ENCODE assay signal across 1 cellular context in the genomic region with DNA sequence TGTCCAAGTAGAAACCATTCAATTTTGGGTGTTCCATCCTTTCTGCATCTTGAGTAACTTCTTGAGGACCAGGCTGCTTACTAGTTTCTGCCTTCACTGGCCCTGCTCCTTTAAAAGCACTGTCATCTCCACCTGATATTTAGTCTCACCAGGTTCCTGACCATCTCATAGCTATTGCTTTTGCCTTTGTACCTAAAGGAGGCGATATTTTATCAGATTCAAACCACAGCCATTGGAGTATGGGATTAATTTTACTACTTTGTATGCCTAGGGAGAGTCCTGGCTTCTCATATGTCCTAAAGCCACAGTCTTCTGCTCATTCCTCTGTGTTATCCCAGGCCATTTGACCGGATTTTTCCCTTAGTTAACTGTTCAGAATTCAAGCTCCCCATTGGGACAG.
TF ChIP-seq lines count a peak whose summit lies in the region.

No MANE protein-coding gene starts in this region.

TF ChIP-seq in HCT116, 20 proteins besides CTCF, POLR2A, EP300 and RAD21:
- TF ChIP-seq, protein P1, sequence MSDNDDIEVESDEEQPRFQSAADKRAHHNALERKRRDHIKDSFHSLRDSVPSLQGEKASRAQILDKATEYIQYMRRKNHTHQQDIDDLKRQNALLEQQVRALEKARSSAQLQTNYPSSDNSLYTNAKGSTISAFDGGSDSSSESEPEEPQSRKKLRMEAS (IDR thresholded peaks at IDR 0.05) = no peak
- TF ChIP-seq POLR2AphosphoS5 (IDR thresholded peaks at IDR 0.05; ENCODE audit: low read depth, low read length) (no peak), TCF7L2 (IDR thresholded peaks at IDR 0.05; ENCODE audit: borderline replicate concordance, extremely low read depth, insufficient read depth, insufficient read length) (no peak), ELF1 (IDR thresholded peaks at IDR 0.05; ENCODE audit: borderline replicate concordance, low read depth) (no peak), JUND (IDR thresholded peaks at IDR 0.05) (no peak), ZFX (IDR thresholded peaks at IDR 0.05) (no peak), SP1 (IDR thresholded peaks at IDR 0.05; ENCODE audit: low read depth) (no peak), FOSL1 (IDR thresholded peaks at IDR 0.05; ENCODE audit: low read depth) (no peak), SRF (IDR thresholded peaks at IDR 0.05; ENCODE audit: low read depth) (no peak), EGR1 (IDR thresholded peaks at IDR 0.05; ENCODE audit: low read depth) (no peak), EZH2phosphoT487 (IDR thresholded peaks at IDR 0.05; ENCODE audit: borderline replicate concordance) (no peak), ZNF274 (IDR thresholded peaks at IDR 0.05; ENCODE audit: low read depth, low read length) (no peak), CBX3 (IDR thresholded peaks at IDR 0.05; ENCODE audit: low read depth) (no peak), EZH2 (IDR thresholded peaks at IDR 0.05) (no peak)
- TF ChIP-seq, protein P2, sequence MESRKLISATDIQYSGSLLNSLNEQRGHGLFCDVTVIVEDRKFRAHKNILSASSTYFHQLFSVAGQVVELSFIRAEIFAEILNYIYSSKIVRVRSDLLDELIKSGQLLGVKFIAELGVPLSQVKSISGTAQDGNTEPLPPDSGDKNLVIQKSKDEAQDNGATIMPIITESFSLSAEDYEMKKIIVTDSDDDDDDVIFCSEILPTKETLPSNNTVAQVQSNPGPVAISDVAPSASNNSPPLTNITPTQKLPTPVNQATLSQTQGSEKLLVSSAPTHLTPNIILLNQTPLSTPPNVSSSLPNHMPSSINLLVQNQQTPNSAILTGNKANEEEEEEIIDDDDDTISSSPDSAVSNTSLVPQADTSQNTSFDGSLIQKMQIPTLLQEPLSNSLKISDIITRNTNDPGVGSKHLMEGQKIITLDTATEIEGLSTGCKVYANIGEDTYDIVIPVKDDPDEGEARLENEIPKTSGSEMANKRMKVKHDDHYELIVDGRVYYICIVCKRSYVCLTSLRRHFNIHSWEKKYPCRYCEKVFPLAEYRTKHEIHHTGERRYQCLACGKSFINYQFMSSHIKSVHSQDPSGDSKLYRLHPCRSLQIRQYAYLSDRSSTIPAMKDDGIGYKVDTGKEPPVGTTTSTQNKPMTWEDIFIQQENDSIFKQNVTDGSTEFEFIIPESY (IDR thresholded peaks at IDR 0.05; ENCODE audit: extremely low read depth, insufficient replicate concordance, low read length) = no peak
- TF ChIP-seq, protein P3, sequence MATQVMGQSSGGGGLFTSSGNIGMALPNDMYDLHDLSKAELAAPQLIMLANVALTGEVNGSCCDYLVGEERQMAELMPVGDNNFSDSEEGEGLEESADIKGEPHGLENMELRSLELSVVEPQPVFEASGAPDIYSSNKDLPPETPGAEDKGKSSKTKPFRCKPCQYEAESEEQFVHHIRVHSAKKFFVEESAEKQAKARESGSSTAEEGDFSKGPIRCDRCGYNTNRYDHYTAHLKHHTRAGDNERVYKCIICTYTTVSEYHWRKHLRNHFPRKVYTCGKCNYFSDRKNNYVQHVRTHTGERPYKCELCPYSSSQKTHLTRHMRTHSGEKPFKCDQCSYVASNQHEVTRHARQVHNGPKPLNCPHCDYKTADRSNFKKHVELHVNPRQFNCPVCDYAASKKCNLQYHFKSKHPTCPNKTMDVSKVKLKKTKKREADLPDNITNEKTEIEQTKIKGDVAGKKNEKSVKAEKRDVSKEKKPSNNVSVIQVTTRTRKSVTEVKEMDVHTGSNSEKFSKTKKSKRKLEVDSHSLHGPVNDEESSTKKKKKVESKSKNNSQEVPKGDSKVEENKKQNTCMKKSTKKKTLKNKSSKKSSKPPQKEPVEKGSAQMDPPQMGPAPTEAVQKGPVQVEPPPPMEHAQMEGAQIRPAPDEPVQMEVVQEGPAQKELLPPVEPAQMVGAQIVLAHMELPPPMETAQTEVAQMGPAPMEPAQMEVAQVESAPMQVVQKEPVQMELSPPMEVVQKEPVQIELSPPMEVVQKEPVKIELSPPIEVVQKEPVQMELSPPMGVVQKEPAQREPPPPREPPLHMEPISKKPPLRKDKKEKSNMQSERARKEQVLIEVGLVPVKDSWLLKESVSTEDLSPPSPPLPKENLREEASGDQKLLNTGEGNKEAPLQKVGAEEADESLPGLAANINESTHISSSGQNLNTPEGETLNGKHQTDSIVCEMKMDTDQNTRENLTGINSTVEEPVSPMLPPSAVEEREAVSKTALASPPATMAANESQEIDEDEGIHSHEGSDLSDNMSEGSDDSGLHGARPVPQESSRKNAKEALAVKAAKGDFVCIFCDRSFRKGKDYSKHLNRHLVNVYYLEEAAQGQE (IDR thresholded peaks at IDR 0.05; ENCODE audit: low read depth) = no peak
TF ChIP-seq in HCT116: peak in this region for 0.
